Comparison of ENCODE assay signal across 10 cellular contexts in the genomic region with DNA sequence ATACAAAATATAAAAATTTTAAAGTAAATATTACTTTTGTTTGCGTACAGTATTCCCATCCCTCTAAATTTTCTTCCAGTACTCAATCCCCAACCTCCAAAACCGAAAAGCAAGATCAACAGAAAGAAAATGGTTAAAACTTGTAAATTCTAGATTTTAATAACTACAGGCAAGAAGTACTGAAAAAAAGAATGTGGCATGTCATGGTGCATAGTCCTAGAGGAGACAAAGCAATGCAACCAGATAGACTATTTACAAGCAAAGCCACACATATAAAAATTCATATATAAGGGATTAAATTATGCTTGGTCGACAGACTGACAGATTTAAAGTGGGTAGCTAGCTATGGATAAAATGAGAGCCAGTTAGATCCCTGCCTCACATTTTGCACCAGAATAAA. TPM values are rescaled to one million over a fixed set of nuclear protein-coding genes. Genes with fewer than 3 reads are reported as not detected.
DNase-seq lines count a peak whose midpoint lies in the region; ATAC-seq and TF ChIP-seq lines count a peak whose summit lies in the region.
"Had no signal": no experiment of that assay in that cellular context is flagged by ENCODE, and none has a peak within 500 bp of the region (broad histone marks: within the 10 kb centered on the region; RNA-seq: fewer than 3 reads in every experiment).

No MANE protein-coding gene starts in this region.

- DNase-seq in NCI-H748 (lab: John Stamatoyannopoulos, UW; ENCODE audit: unreplicated experiment) = peak; percentile 49
- DNase-seq in NCI-H748 treated with DMSO at 0.1 percent for 48 hours (lab: John Stamatoyannopoulos, UW) = no peak
- DNase-seq in LHCN-M2 (ENCODE audit: low read depth) = peak; percentile 38
- DNase-seq in WTC11 (ENCODE audit: low spot score) = no peak
- DNase-seq in mesothelial cell of epicardium (ENCODE audit: low spot score in 2 of 2, unreplicated experiment in 2 of 2) = no peak
- DNase-seq: amygdala, NCI-H1105 had no signal

- POLR2A ChIA-PET in WTC11 (lab: Charles Lee) = interaction anchor here (0.5 to 11.6 kb wide), 27 partner anchors 9 to 1862 kb away, joined by 3 to 365 read pairs (median 25); a partner anchor contains a TSS

- H3K27me3 Mint-ChIP-seq in WTC11 (ENCODE audit: low read depth) (no peaks in the 10 kb centered on the region), mesothelial cell of epicardium (ENCODE audit: low read depth) (no peaks in the 10 kb centered on the region)

- H3K4me1 Mint-ChIP-seq in WTC11 = peaks cover 56% of the 10 kb centered on the region
- H3K4me1 Mint-ChIP-seq in mesothelial cell of epicardium = peaks cover 62% of the 10 kb centered on the region

- H3K27ac Mint-ChIP-seq in WTC11 = peak overlapping the region; percentile 93
- H3K27ac Mint-ChIP-seq in mesothelial cell of epicardium = no peak overlapping the region

- peak overlapping the region; percentile 91 for H3K4me3 Mint-ChIP-seq in WTC11
- H3K4me3 Mint-ChIP-seq in mesothelial cell of epicardium = peak overlapping the region; percentile 19

- no peaks in the 10 kb centered on the region for H3K9me3 Mint-ChIP-seq in WTC11
- no peaks in the 10 kb centered on the region for H3K9me3 Mint-ChIP-seq in mesothelial cell of epicardium

- ATAC-seq in WTC11 (no peak), HG02973 (IDR thresholded peaks at IDR 0.05; ENCODE audit: unreplicated experiment) (no peak), HG03025 (IDR thresholded peaks at IDR 0.05; ENCODE audit: low FRiP score, unreplicated experiment) (no peak), HG02763 (IDR thresholded peaks at IDR 0.05; ENCODE audit: unreplicated experiment) (no peak)

- CTCF ChIA-PET in WTC11 (lab: Charles Lee) = interaction anchor here (1.2 kb wide), 1 partner anchor 9 kb away, joined by 3 read pairs; no protein-coding TSS in a partner anchor

- no peak for TF ChIP-seq CTCF in WTC11 (IDR thresholded peaks at IDR 0.05)
- TF ChIP-seq CTCF in mesothelial cell of epicardium (IDR thresholded peaks at IDR 0.05; ENCODE audit: unreplicated experiment) = no peak

- H3K36me3 Mint-ChIP-seq in WTC11 (peaks cover 5% of the 10 kb centered on the region), mesothelial cell of epicardium (no peaks in the 10 kb centered on the region)

TF ChIP-seq in WTC11, 78 proteins besides CTCF, POLR2A, EP300 and RAD21 (continues in another document):
- no peak for TF ChIP-seq SMAD4 (CRISPR knock-in tag; IDR thresholded peaks at IDR 0.05)
- TF ChIP-seq, protein P1, sequence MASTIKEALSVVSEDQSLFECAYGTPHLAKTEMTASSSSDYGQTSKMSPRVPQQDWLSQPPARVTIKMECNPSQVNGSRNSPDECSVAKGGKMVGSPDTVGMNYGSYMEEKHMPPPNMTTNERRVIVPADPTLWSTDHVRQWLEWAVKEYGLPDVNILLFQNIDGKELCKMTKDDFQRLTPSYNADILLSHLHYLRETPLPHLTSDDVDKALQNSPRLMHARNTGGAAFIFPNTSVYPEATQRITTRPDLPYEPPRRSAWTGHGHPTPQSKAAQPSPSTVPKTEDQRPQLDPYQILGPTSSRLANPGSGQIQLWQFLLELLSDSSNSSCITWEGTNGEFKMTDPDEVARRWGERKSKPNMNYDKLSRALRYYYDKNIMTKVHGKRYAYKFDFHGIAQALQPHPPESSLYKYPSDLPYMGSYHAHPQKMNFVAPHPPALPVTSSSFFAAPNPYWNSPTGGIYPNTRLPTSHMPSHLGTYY (CRISPR knock-in tag; IDR thresholded peaks at IDR 0.05) = peak; percentile 89; the same call in 1 of the 2 replicates
- no peak for TF ChIP-seq OVOL2 (CRISPR knock-in tag; IDR thresholded peaks at IDR 0.05; ENCODE audit: borderline replicate concordance)
- TF ChIP-seq ZNF317 (CRISPR knock-in tag; IDR thresholded peaks at IDR 0.05; ENCODE audit: borderline replicate concordance, low read depth) = no peak
- TF ChIP-seq, protein P2, sequence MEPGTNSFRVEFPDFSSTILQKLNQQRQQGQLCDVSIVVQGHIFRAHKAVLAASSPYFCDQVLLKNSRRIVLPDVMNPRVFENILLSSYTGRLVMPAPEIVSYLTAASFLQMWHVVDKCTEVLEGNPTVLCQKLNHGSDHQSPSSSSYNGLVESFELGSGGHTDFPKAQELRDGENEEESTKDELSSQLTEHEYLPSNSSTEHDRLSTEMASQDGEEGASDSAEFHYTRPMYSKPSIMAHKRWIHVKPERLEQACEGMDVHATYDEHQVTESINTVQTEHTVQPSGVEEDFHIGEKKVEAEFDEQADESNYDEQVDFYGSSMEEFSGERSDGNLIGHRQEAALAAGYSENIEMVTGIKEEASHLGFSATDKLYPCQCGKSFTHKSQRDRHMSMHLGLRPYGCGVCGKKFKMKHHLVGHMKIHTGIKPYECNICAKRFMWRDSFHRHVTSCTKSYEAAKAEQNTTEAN (CRISPR knock-in tag; IDR thresholded peaks at IDR 0.05) = no peak
- TF ChIP-seq, protein P3, sequence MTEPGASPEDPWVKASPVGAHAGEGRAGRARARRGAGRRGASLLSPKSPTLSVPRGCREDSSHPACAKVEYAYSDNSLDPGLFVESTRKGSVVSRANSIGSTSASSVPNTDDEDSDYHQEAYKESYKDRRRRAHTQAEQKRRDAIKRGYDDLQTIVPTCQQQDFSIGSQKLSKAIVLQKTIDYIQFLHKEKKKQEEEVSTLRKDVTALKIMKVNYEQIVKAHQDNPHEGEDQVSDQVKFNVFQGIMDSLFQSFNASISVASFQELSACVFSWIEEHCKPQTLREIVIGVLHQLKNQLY (CRISPR knock-in tag; IDR thresholded peaks at IDR 0.05) = no peak
- TF ChIP-seq CREB1 (CRISPR knock-in tag; IDR thresholded peaks at IDR 0.05) = no peak
- TF ChIP-seq RORB (CRISPR knock-in tag; IDR thresholded peaks at IDR 0.05) = no peak
- no peak for TF ChIP-seq ESRRA (CRISPR knock-in tag; IDR thresholded peaks at IDR 0.05; ENCODE audit: borderline replicate concordance)
- no peak for TF ChIP-seq ZNF423 (CRISPR knock-in tag; IDR thresholded peaks at IDR 0.05)
- TF ChIP-seq, protein P4, sequence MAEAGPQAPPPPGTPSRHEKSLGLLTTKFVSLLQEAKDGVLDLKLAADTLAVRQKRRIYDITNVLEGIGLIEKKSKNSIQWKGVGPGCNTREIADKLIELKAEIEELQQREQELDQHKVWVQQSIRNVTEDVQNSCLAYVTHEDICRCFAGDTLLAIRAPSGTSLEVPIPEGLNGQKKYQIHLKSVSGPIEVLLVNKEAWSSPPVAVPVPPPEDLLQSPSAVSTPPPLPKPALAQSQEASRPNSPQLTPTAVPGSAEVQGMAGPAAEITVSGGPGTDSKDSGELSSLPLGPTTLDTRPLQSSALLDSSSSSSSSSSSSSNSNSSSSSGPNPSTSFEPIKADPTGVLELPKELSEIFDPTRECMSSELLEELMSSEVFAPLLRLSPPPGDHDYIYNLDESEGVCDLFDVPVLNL (CRISPR knock-in tag; IDR thresholded peaks at IDR 0.05; ENCODE audit: borderline replicate concordance, low read depth) = no peak
- TF ChIP-seq SP1 (CRISPR knock-in tag; conservative IDR thresholded peaks at IDR 0.05) = no peak
- TF ChIP-seq ATF1 (CRISPR knock-in tag; IDR thresholded peaks at IDR 0.05) = no peak
- TF ChIP-seq JUN (CRISPR knock-in tag; IDR thresholded peaks at IDR 0.05) = no peak
- TF ChIP-seq, protein P5, sequence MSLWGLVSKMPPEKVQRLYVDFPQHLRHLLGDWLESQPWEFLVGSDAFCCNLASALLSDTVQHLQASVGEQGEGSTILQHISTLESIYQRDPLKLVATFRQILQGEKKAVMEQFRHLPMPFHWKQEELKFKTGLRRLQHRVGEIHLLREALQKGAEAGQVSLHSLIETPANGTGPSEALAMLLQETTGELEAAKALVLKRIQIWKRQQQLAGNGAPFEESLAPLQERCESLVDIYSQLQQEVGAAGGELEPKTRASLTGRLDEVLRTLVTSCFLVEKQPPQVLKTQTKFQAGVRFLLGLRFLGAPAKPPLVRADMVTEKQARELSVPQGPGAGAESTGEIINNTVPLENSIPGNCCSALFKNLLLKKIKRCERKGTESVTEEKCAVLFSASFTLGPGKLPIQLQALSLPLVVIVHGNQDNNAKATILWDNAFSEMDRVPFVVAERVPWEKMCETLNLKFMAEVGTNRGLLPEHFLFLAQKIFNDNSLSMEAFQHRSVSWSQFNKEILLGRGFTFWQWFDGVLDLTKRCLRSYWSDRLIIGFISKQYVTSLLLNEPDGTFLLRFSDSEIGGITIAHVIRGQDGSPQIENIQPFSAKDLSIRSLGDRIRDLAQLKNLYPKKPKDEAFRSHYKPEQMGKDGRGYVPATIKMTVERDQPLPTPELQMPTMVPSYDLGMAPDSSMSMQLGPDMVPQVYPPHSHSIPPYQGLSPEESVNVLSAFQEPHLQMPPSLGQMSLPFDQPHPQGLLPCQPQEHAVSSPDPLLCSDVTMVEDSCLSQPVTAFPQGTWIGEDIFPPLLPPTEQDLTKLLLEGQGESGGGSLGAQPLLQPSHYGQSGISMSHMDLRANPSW (CRISPR knock-in tag; conservative IDR thresholded peaks at IDR 0.05; ENCODE audit: low read depth) = no peak
- TF ChIP-seq, protein P6, sequence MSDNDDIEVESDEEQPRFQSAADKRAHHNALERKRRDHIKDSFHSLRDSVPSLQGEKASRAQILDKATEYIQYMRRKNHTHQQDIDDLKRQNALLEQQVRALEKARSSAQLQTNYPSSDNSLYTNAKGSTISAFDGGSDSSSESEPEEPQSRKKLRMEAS (CRISPR knock-in tag; IDR thresholded peaks at IDR 0.05) = no peak
- peak; percentile 81; the same call in 1 of the 2 replicates for TF ChIP-seq ZNF671 (CRISPR knock-in tag; IDR thresholded peaks at IDR 0.05)
- no peak for TF ChIP-seq GRHL2 (CRISPR knock-in tag; IDR thresholded peaks at IDR 0.05; ENCODE audit: insufficient replicate concordance, severe bottlenecking)
- TF ChIP-seq, protein P7, sequence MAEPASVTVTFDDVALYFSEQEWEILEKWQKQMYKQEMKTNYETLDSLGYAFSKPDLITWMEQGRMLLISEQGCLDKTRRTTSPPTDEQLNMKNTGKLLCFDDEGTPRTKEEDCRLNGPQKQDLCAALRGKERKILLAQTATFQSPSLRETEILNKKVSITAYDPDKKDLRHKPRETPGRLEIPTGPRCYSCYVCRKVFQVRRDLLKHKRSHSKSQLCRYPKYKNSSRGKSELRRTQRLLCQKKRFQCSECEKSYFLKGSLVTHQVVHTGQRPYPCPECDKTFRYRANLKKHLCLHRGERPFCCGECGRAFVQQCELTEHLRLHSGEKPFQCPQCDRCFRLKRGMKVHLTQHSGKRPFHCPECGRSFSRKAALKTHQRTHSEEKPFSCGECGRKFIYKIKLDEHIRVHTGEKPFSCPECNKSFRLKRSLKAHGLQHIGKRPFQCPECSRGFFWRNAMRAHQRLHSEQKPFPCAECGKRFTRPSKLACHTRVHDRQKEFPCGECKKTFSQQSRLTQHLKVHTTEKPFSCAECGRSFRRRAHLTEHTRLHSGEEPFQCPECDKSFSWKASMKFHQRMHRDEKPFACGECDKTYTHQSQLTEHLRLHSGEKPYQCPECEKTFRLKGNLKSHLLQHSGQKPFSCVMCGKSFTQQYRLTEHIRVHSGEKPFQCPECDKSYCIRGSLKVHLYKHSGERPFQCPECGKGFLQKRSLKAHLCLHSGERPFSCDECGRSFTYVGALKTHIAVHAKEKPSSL (CRISPR knock-in tag; conservative IDR thresholded peaks at IDR 0.05) = peak; percentile 73; the same call in 1 of the 2 replicates

RNA-seq across cellular contexts. Expression of a gene that starts 56.5 kb away (rescaled TPM):
- total RNA-seq in LHCN-M2 (2014; rRNA removed) = 11.5 and 12.5 TPM in 2 replicates
- polyA plus RNA-seq in LHCN-M2 (2012) = 11.7 TPM
- 1.9 to 2.4 TPM (median 2.0 TPM) in 3 replicates for total RNA-seq in WTC11 (2021)
- 7.0 to 8.3 TPM (median 8.3 TPM) in 3 replicates for total RNA-seq in mesothelial cell of epicardium

Comparison
In these comparisons a context has a peak if more than half of its experiments do, and no peak if none do; other contexts are left out.
1. DNase-seq: peak in NCI-H748 (single experiment) and LHCN-M2 (single experiment); none in NCI-H748 treated with DMSO at 0.1 percent for 48 hours (single experiment), WTC11 (single experiment) and mesothelial cell of epicardium (0 of 2).